ENCODE assay signal across 16 cellular contexts in the genomic region with DNA sequence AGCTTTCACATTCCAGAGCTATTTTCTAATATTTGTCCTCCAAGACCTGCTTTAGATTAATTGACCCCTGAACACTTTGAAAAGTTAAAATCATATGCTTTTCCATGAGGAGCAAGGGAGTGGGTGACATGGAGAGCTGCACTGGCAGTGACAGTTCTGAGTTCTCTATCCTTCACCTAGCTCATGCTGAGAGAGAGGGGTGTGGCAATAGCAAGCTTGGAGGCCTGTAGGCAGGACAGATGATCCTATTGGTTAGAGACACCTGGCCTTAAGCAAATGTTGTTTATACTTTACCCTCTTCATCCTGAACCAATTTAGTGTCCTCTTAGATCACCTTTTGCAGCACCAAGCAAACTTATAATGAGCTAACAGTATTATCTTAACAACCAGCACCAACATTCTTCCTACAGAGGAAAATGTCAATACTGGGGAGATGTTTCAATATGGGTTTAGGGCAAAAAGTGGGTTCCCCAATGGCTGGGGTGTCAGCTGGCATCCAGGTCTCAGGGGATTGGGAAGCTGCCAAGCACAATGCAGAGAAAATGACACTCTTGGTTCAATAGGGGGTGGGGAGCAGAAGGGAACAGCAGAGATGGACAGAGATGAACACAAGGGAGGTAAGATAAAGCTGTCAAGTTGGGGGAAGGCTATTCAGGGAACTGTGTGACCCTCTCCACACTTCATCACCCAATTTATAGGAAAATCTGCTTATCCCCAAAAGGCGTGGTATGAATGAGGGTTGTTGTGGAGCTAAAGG. TPM values are rescaled to one million over a fixed set of nuclear protein-coding genes. Genes with fewer than 3 reads are reported as not detected.
DNase-seq lines count a peak whose midpoint lies in the region; TF ChIP-seq lines count a peak whose summit lies in the region.
"Had no signal": no experiment of that assay in that cellular context is flagged by ENCODE, and none has a peak within 500 bp of the region (broad histone marks: within the 10 kb centered on the region; RNA-seq: fewer than 3 reads in every experiment).

No MANE protein-coding gene starts in this region.

- H3K9me3 Mint-ChIP-seq in osteocyte (ENCODE audit: unreplicated experiment), result peaks cover 9% of the 10 kb centered on the region
- H3K9me3 Mint-ChIP-seq: CD4-positive, alpha-beta T cell had no signal

- TF ChIP-seq CTCF in HEK293 (tag by site-specific recombination; IDR thresholded peaks at IDR 0.05) (no peak), ascending aorta (IDR thresholded peaks at IDR 0.05) (no peak), osteocyte (IDR thresholded peaks at IDR 0.05) (no peak), uterus (IDR thresholded peaks at IDR 0.05) (no peak)

- peak overlapping the region; percentile 75 for H3K27ac Mint-ChIP-seq in osteocyte (ENCODE audit: unreplicated experiment)
- H3K27ac Mint-ChIP-seq: CD4-positive, alpha-beta T cell had no signal

- POLR2A ChIA-PET in HEK293 (lab: Yijun Ruan, JAX), result interaction anchor here (0.8 to 1.1 kb wide), 2 partner anchors 153 to 183 kb away, joined by 3 to 4 read pairs; no protein-coding TSS in a partner anchor

- no peak overlapping the region for H3K4me3 Mint-ChIP-seq in osteocyte (ENCODE audit: unreplicated experiment)
- H3K4me3 Mint-ChIP-seq: CD4-positive, alpha-beta T cell had no signal

- no peak overlapping the region for H3K4me3 ChIP-seq in HEK293 (ENCODE audit: low read depth, low read length)
- no peak overlapping the region for H3K4me3 ChIP-seq in ascending aorta
- H3K4me3 ChIP-seq in uterus, result no peak overlapping the region

- H3K27me3 ChIP-seq in ascending aorta, result no peaks in the 10 kb centered on the region
- no peaks in the 10 kb centered on the region for H3K27me3 ChIP-seq in uterus

- H3K4me1 ChIP-seq in HEK293 (ENCODE audit: control insufficient read depth, insufficient read depth, low read length) (peaks cover 12% of the 10 kb centered on the region), ascending aorta (peaks cover 0 to 5% of the 10 kb centered on the region in 2 donors), uterus (no peaks in the 10 kb centered on the region)

- H3K36me3 ChIP-seq in HEK293 (ENCODE audit: control insufficient read depth in 2 of 2, insufficient read depth in 1 of 2, low read length in 2 of 2), result no peaks in the 10 kb centered on the region
- H3K36me3 ChIP-seq in ascending aorta, result no peaks in the 10 kb centered on the region
- H3K36me3 ChIP-seq in uterus, result no peaks in the 10 kb centered on the region

- H3K36me3 Mint-ChIP-seq in osteocyte (ENCODE audit: unreplicated experiment), result no peaks in the 10 kb centered on the region

- DNase-seq in NCI-H2196 treated with DMSO at 0.1 percent for 48 hours (lab: John Stamatoyannopoulos, UW; ENCODE audit: unreplicated experiment) (peak; percentile 25), NCI-H2196 (lab: John Stamatoyannopoulos, UW; ENCODE audit: unreplicated experiment) (no peak), ascending aorta (ENCODE audit: low spot score in 2 of 2) (no peak), osteocyte (ENCODE audit: extremely low spot score, unreplicated experiment) (no peak), uterus (no peak), dermis blood vessel endothelial cell (no peak), NCI-H345 (lab: John Stamatoyannopoulos, UW) (no peak)
- DNase-seq: ACHN; CD4-positive, alpha-beta T cell; KBM-7; NCI-H1048; NCI-H187 treated with DMSO at 0.1 percent for 48 hours; NK-92 treated with Interleukin-12 subunit alpha and Interleukin-12 subunit beta, amount 100 ng/mL, for 24 hours had no signal

- H3K27ac ChIP-seq in HEK293 (ENCODE audit: extremely low read depth, low read depth, low read length) (no peak overlapping the region), ascending aorta (peak overlapping the region; percentile 27 to 45), uterus (no peak overlapping the region)
- H3K27ac ChIP-seq: HL-60 had no signal

- CTCF ChIA-PET in HEK293 (lab: Yijun Ruan, JAX), result interaction anchor here (1.2 kb wide), 2 partner anchors 11 to 97 kb away, joined by 4 read pairs; no protein-coding TSS in a partner anchor

- peaks cover 43% of the 10 kb centered on the region for H3K4me1 Mint-ChIP-seq in osteocyte (ENCODE audit: unreplicated experiment)

- intact Hi-C loops in ascending aorta (cut with DNase I), result no loop called here
- intact Hi-C loops in uterus (cut with DNase I; ENCODE audit: low total_unique reads), result no loop called here

- no peaks in the 10 kb centered on the region for H3K27me3 Mint-ChIP-seq in osteocyte (ENCODE audit: unreplicated experiment)
- H3K27me3 Mint-ChIP-seq: CD4-positive, alpha-beta T cell had no signal

- TF ChIP-seq POLR2A in uterus (IDR thresholded peaks at IDR 0.05), result no peak

- H3K9me3 ChIP-seq in HEK293 (ENCODE audit: control insufficient read depth, insufficient read depth, low read depth, low read length) (no peaks in the 10 kb centered on the region), ascending aorta (no peaks in the 10 kb centered on the region), uterus (no peaks in the 10 kb centered on the region)

TF ChIP-seq in HEK293, 187 proteins besides CTCF, POLR2A, EP300 and RAD21:
- TF ChIP-seq KLF10 (tag by site-specific recombination; IDR thresholded peaks at IDR 0.05) (peak; percentile 34; the same call in 1 of the 2 replicates), ZBTB17 (tag by site-specific recombination; IDR thresholded peaks at IDR 0.05) (no peak), ZNF341 (tag by site-specific recombination; IDR thresholded peaks at IDR 0.05; ENCODE audit: low read depth) (0 out of 2 replicates have a peak, but pooled peaks have one; percentile 43)

RNA-seq across cellular contexts. Expression of a gene that starts 37.0 kb away (rescaled TPM):
- total RNA-seq in ascending aorta, result 0.85 TPM
- total RNA-seq in osteocyte, result 60.8 and 67.0 TPM in 2 replicates
- 10 to 100 TPM in 2 of 4 donors, 1 to 10 TPM in 2; 2.0 to 24.1 (median 6.6) TPM for total RNA-seq in uterus
- total RNA-seq in dermis blood vessel endothelial cell, result 2.3 and 2.9 TPM in 2 replicates
- total RNA-seq: CD4-positive, alpha-beta T cell; T-helper 1 cell treated with Interleukin-12 subunit alpha and Interleukin-12 subunit beta and Interleukin-4 antibody, amounts not matched to agents 30 ng/mL and 1 ng/mL, for 36 hours had no signal

Comparison
In these comparisons a context has a peak if more than half of its experiments do, and no peak if none do; other contexts are left out.
1. H3K27ac ChIP-seq: peak in ascending aorta (2 of 2); none in HEK293 (single experiment) and uterus (0 of 2).